In the genomic region with DNA sequence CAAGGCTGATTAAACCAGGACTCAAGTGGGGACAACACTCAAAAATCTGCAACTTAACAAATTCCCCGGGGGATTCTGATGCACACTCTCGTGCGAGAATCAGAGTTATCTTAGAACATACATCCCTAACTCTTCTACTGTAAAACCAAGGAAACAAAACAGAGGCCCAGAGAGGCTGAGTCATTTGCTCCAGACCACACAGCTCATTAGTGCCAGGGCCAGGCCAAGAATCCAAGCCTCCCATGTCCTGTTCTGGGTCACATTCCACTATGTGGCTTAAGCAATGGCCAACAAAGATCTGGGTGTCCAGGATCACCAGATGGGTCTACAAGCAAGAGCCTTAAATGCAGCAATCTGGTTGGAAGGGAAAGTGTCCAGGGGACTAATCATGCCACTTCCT, we compare ENCODE assay signal across 29 cellular contexts.
DNase-seq lines count a peak whose midpoint lies in the region; ATAC-seq and TF ChIP-seq lines count a peak whose summit lies in the region.
"Had no signal": no experiment of that assay in that cellular context is flagged by ENCODE, and none has a peak within 500 bp of the region (broad histone marks: within the 10 kb centered on the region; RNA-seq: fewer than 3 reads in every experiment).

No MANE protein-coding gene starts in this region.

- no peak overlapping the region for H4K8ac ChIP-seq in mesenchymal stem cell (ENCODE audit: low read length)

- H2BK12ac ChIP-seq in mesenchymal stem cell (ENCODE audit: low read length in 2 of 2) = no peak overlapping the region

- TF ChIP-seq POLR2A in Peyer's patch (IDR thresholded peaks at IDR 0.05) = no peak

- no peak for TF ChIP-seq CTCF in AG10803 (conservative IDR thresholded peaks at IDR 0.05; ENCODE audit: low read length)
- TF ChIP-seq CTCF in brain microvascular endothelial cell (IDR thresholded peaks at IDR 0.05; ENCODE audit: low read depth, low read length, missing control alignments) = no peak
- no peak for TF ChIP-seq CTCF in Peyer's patch (IDR thresholded peaks at IDR 0.05)

- peaks cover 18% of the 10 kb centered on the region for H3K36me3 ChIP-seq in brain microvascular endothelial cell (replicated peaks)
- H3K36me3 ChIP-seq in mesenchymal stem cell (ENCODE audit: control insufficient read depth in 1 of 2, insufficient read depth in 2 of 2, low read depth in 1 of 2, low read length in 2 of 2) = peaks cover 5 to 9% of the 10 kb centered on the region in 2 experiments
- H3K36me3 ChIP-seq in Peyer's patch = no peaks in the 10 kb centered on the region
- H3K36me3 ChIP-seq: thoracic aorta, vagina had no signal

- H3K79me1 ChIP-seq in mesenchymal stem cell (replicated peaks; ENCODE audit: low read length, poor library complexity, severe bottlenecking) = peaks cover 27% of the 10 kb centered on the region

- H3K9me3 ChIP-seq in mesenchymal stem cell (ENCODE audit: control insufficient read depth, low read length) = no peaks in the 10 kb centered on the region
- no peaks in the 10 kb centered on the region for H3K9me3 ChIP-seq in Peyer's patch
- H3K9me3 ChIP-seq: thoracic aorta, vagina had no signal

- no peak overlapping the region for H3K4me3 ChIP-seq in AG10803 (ENCODE audit: low read length)
- H3K4me3 ChIP-seq in brain microvascular endothelial cell (ENCODE audit: low read depth, low read length) = no peak overlapping the region
- H3K4me3 ChIP-seq in mesenchymal stem cell (ENCODE audit: insufficient read depth in 1 of 2, low read depth in 1 of 2, low read length in 2 of 2) = no peak overlapping the region
- H3K4me3 ChIP-seq in Peyer's patch = no peak overlapping the region
- H3K4me3 ChIP-seq: SK-N-MC, thoracic aorta, vagina had no signal

- H2BK120ac ChIP-seq in mesenchymal stem cell (ENCODE audit: low read depth, low read length) = no peak overlapping the region

- no peak overlapping the region for H3K18ac ChIP-seq in mesenchymal stem cell (ENCODE audit: low read depth in 1 of 2, low read length in 2 of 2)

- H4K91ac ChIP-seq in mesenchymal stem cell (ENCODE audit: low read length) = no peak overlapping the region

- in situ Hi-C loops in brain microvascular endothelial cell (cut with HindIII; ENCODE audit: low pct_ligation_motif_present, low sequenced_read_pairs) = no loop called here

- H2BK5ac ChIP-seq in mesenchymal stem cell (ENCODE audit: low read depth, low read length, poor library complexity, severe bottlenecking) = no peak overlapping the region

- H3K14ac ChIP-seq in mesenchymal stem cell (ENCODE audit: low read length in 2 of 2) = peak overlapping the region in 1 of 2 experiments; percentile 38

- H3K4ac ChIP-seq in mesenchymal stem cell (ENCODE audit: low read depth in 1 of 2, low read length in 2 of 2) = no peak overlapping the region

- no peaks in the 10 kb centered on the region for H3K27me3 ChIP-seq in brain microvascular endothelial cell (replicated peaks)
- no peaks in the 10 kb centered on the region for H3K27me3 ChIP-seq in mesenchymal stem cell (ENCODE audit: control insufficient read depth in 1 of 2, insufficient read depth in 1 of 2, low read length in 2 of 2)
- no peaks in the 10 kb centered on the region for H3K27me3 ChIP-seq in Peyer's patch
- H3K27me3 ChIP-seq: foreskin keratinocyte, vagina had no signal

- 86% methylated on average over 3 of the region's 3 CpGs for WGBS in mesenchymal stem cell

- no peak overlapping the region for H2AFZ ChIP-seq in mesenchymal stem cell (ENCODE audit: low read depth, low read length)
- H2AFZ ChIP-seq: parathyroid adenoma had no signal

- H2AK5ac ChIP-seq in mesenchymal stem cell (ENCODE audit: low read length, severe bottlenecking) = no peak overlapping the region

- DNase-seq in AG10803 (ENCODE audit: low read depth) (peak; percentile 82), HCEC 1CT (peak; percentile 31), brain microvascular endothelial cell (peak; percentile 92), mesenchymal stem cell (peak; percentile 84), Peyer's patch (no peak)
- no peak for DNase-seq in activated CD8-positive, alpha-beta memory T cell treated with anti-CD3 and anti-CD28 coated beads for 24 hours
- DNase-seq in stimulated activated CD4-positive, alpha-beta T cell treated with anti-CD3 and anti-CD28 coated beads, Interleukin-4, amount 100 ng/mL, for 1 hour = no peak
- DNase-seq: activated CD4-positive, alpha-beta T cell treated with anti-CD3 and anti-CD28 coated beads for 48 hours; activated naive CD4-positive, alpha-beta T cell treated with anti-CD3 and anti-CD28 coated beads, Interleukin-2, amount 50 U/mL, for 16 hours; anterior cingulate cortex; CD4-positive, alpha-beta T cell; cerebellar nuclear complex; foreskin keratinocyte; GF-D8; NCI-H1694; NCI-H2171; NCI-H524 treated with DMSO at 0.1 percent for 48 hours; right cardiac atrium; RPMI8226; stimulated activated CD4-positive, alpha-beta T cell treated with anti-CD3 and anti-CD28 coated beads, Interleukin-4, amount 100 ng/mL, for 24 hours; stimulated activated naive CD4-positive, alpha-beta T cell treated with Interleukin-2 at 50 U/mL for 16 hours; T-helper 17 cell had no signal

- H3K27ac ChIP-seq in brain microvascular endothelial cell = peak overlapping the region; percentile 68
- no peak overlapping the region for H3K27ac ChIP-seq in mesenchymal stem cell (ENCODE audit: low read length, poor library complexity, severe bottlenecking)
- H3K27ac ChIP-seq in Peyer's patch = no peak overlapping the region
- H3K27ac ChIP-seq: foreskin keratinocyte, parathyroid adenoma, SK-N-MC, thoracic aorta, vagina had no signal

- H2BK15ac ChIP-seq in mesenchymal stem cell (ENCODE audit: low read depth, poor library complexity, severe bottlenecking) = no peak overlapping the region

- H3K4me2 ChIP-seq in mesenchymal stem cell (ENCODE audit: low read length, poor library complexity, severe bottlenecking) = no peak overlapping the region

- ATAC-seq in GM19351 (IDR thresholded peaks at IDR 0.05; ENCODE audit: unreplicated experiment) = no peak
- ATAC-seq: foreskin keratinocyte; left lobe of liver; natural killer cell treated with Interleukin-12 subunit alpha and Interleukin-12 subunit beta and Interleukin-15 and Interleukin-18, amount 100 ng/mL, for 72 hours; T-helper 17 cell had no signal

- peak overlapping the region; percentile 80 for H3K9ac ChIP-seq in mesenchymal stem cell (ENCODE audit: low read length)
- H3K9ac ChIP-seq: parathyroid adenoma had no signal

- no peak overlapping the region for H3K23ac ChIP-seq in mesenchymal stem cell (ENCODE audit: low read length in 2 of 2)

- H3K4me1 ChIP-seq in mesenchymal stem cell (ENCODE audit: control insufficient read depth, insufficient read depth, low read depth, low read length) (peaks cover 14% of the 10 kb centered on the region), Peyer's patch (no peaks in the 10 kb centered on the region)
- H3K4me1 ChIP-seq: foreskin keratinocyte, parathyroid adenoma, vagina had no signal

Comparison
In these comparisons a context has a peak if more than half of its experiments do, and no peak if none do; other contexts are left out.
1. DNase-seq: peak in AG10803 (single experiment), HCEC 1CT (single experiment), brain microvascular endothelial cell (single experiment) and mesenchymal stem cell (single experiment); none in activated CD8-positive, alpha-beta memory T cell treated with anti-CD3 and anti-CD28 coated beads for 24 hours (single experiment), Peyer's patch (0 of 3) and stimulated activated CD4-positive, alpha-beta T cell treated with anti-CD3 and anti-CD28 coated beads, Interleukin-4, amount 100 ng/mL, for 1 hour (single experiment).